34 cellular contexts compared by ENCODE assay signal in genomic region chr3:47688488-47688887, GRCh38.
"Had no signal": no experiment of that assay in that cellular context is flagged by ENCODE, and none has a peak within 500 bp of the region (broad histone marks: within the 10 kb centered on the region; RNA-seq: fewer than 3 reads in every experiment).

No MANE protein-coding gene starts in this region.

- H3K27me3 ChIP-seq: MG63, SJCRH30 had no signal

- H3K27ac ChIP-seq: PC-9, RWPE1, SJCRH30, SK-N-MC had no signal

- H2AFZ ChIP-seq: PC-9 had no signal

- H3K9me3 ChIP-seq: MG63, SJCRH30 had no signal

- ATAC-seq: Panc1, Right ventricle myocardium inferior, SK-N-SH treated with all-trans-retinoic acid at 6 μM for 48 hours had no signal

- H3K4me2 ChIP-seq: PC-9 had no signal

- FAIRE-seq: RCC 7860 had no signal

- H3K4me3 ChIP-seq: MG63, PC-9, SJCRH30, SK-N-MC had no signal

- H3K4me1 ChIP-seq: SJCRH30 had no signal

- DNase-seq: Kasumi-1, KG1, MG63, NCI-H1048, NCI-H1092 treated with DMSO at 0.1 percent for 48 hours, NCI-H1105 treated with DMSO at 0.1 percent for 48 hours, NCI-H1417, NCI-H1436, NCI-H146, NCI-H1694, NCI-H187, NCI-H1930, NCI-H2029 treated with DMSO at 0.1 percent for 48 hours, NCI-H2081 treated with DMSO at 0.1 percent for 48 hours, NCI-H2107, NCI-H2171, NCI-H226, NCI-H446 treated with DMSO at 0.1 percent for 48 hours, NCI-H510A, NCI-H524, NCI-H526, NCI-H69, NCI-H748 treated with DMSO at 0.1 percent for 48 hours, NCI-H82, PC-9, SHP77, SIG-M5, SJCRH30 had no signal
